ENCODE assay signal across 1 cellular context in genomic region chr5:86880785-86881492, GRCh38.
TF ChIP-seq lines count a peak whose summit lies in the region.

No MANE protein-coding gene starts in this region.

TF ChIP-seq in HepG2, 621 proteins besides CTCF, POLR2A, EP300 and RAD21 (continued from another document and continues in another):
- TF ChIP-seq KDM5A (IDR thresholded peaks at IDR 0.05; ENCODE audit: borderline replicate concordance, low read length): no peak
- no peak for TF ChIP-seq ZNF121 (CRISPR knock-in tag; IDR thresholded peaks at IDR 0.05)
- no peak for TF ChIP-seq ZNF317 (CRISPR knock-in tag; IDR thresholded peaks at IDR 0.05)
- peak; percentile 24; the same call in 1 of the 2 replicates for TF ChIP-seq KAT8 (CRISPR knock-in tag; IDR thresholded peaks at IDR 0.05)
- 0 out of 2 replicates have a peak, but pooled peaks have one; percentile 18 for TF ChIP-seq ZNF331 (CRISPR knock-in tag; IDR thresholded peaks at IDR 0.05)
- TF ChIP-seq ZEB1 (IDR thresholded peaks at IDR 0.05; ENCODE audit: insufficient replicate concordance, low read depth): no peak
- TF ChIP-seq ZMYM3 (CRISPR knock-in tag; IDR thresholded peaks at IDR 0.05): no peak
- no peak for TF ChIP-seq TARDBP (CRISPR knock-in tag; IDR thresholded peaks at IDR 0.05)
- TF ChIP-seq ZBTB2 (CRISPR knock-in tag; IDR thresholded peaks at IDR 0.05; ENCODE audit: low read depth): no peak
- TF ChIP-seq FOSL2 (CRISPR knock-in tag; IDR thresholded peaks at IDR 0.05): no peak
- TF ChIP-seq SMC3 (IDR thresholded peaks at IDR 0.05; ENCODE audit: low read length): peak; percentile 88
- no peak for TF ChIP-seq GABPB1 (CRISPR knock-in tag; IDR thresholded peaks at IDR 0.05)
- TF ChIP-seq, protein P1, sequence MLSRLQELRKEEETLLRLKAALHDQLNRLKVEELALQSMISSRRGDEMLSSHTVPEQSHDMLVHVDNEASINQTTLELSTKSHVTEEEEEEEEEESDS (CRISPR knock-in tag; IDR thresholded peaks at IDR 0.05; ENCODE audit: borderline replicate concordance): no peak
- TF ChIP-seq ZNF772 (CRISPR knock-in tag; IDR thresholded peaks at IDR 0.05): no peak
- TF ChIP-seq TCF7L2 (IDR thresholded peaks at IDR 0.05; ENCODE audit: low read depth, low read length): no peak
- TF ChIP-seq ATF7-NPFF (CRISPR knock-in tag; IDR thresholded peaks at IDR 0.05; ENCODE audit: low read depth): no peak
- no peak for TF ChIP-seq ZNF737 (CRISPR knock-in tag; IDR thresholded peaks at IDR 0.05; ENCODE audit: borderline replicate concordance)
- no peak for TF ChIP-seq ZC3H4 (CRISPR knock-in tag; IDR thresholded peaks at IDR 0.05; ENCODE audit: borderline replicate concordance)
- TF ChIP-seq FOXP1 (IDR thresholded peaks at IDR 0.05): no peak
- TF ChIP-seq FOXP1 (CRISPR knock-in tag; IDR thresholded peaks at IDR 0.05): no peak
- TF ChIP-seq ERF (CRISPR knock-in tag; IDR thresholded peaks at IDR 0.05): peak; percentile 43; the same call in 1 of the 2 replicates
- no peak for TF ChIP-seq ZBTB39 (CRISPR knock-in tag; IDR thresholded peaks at IDR 0.05)
- TF ChIP-seq IRF2 (CRISPR knock-in tag; IDR thresholded peaks at IDR 0.05): 0 out of 2 replicates have a peak, but pooled peaks have one; percentile 52
- no peak for TF ChIP-seq FLYWCH1 (CRISPR knock-in tag; IDR thresholded peaks at IDR 0.05)
- TF ChIP-seq STAG1 (CRISPR knock-in tag; IDR thresholded peaks at IDR 0.05): peak; percentile 74
- no peak for TF ChIP-seq EED (CRISPR knock-in tag; IDR thresholded peaks at IDR 0.05)
- TF ChIP-seq GTF2F1 (IDR thresholded peaks at IDR 0.05; ENCODE audit: low read length): no peak
- TF ChIP-seq NFIB (CRISPR knock-in tag; IDR thresholded peaks at IDR 0.05; ENCODE audit: borderline replicate concordance): no peak
- no peak for TF ChIP-seq SRSF1 (optimal IDR thresholded peaks at IDR 0.05; ENCODE audit: low read depth, low read length)
- TF ChIP-seq ATF4 (CRISPR knock-in tag; IDR thresholded peaks at IDR 0.05): no peak
- TF ChIP-seq ZNF276 (CRISPR knock-in tag; IDR thresholded peaks at IDR 0.05; ENCODE audit: low read depth): no peak
- TF ChIP-seq ZNF225 (CRISPR knock-in tag; IDR thresholded peaks at IDR 0.05): no peak
- TF ChIP-seq ELF4 (CRISPR knock-in tag; IDR thresholded peaks at IDR 0.05; ENCODE audit: borderline replicate concordance): no peak
- TF ChIP-seq ZNF543 (CRISPR knock-in tag; IDR thresholded peaks at IDR 0.05): no peak
- no peak for TF ChIP-seq FOXA1 (IDR thresholded peaks at IDR 0.05)
- TF ChIP-seq FOXA1 (CRISPR knock-in tag; IDR thresholded peaks at IDR 0.05): peak; percentile 26; the same call in 1 of the 2 replicates
- TF ChIP-seq NFE2 (CRISPR knock-in tag; IDR thresholded peaks at IDR 0.05): no peak
- no peak for TF ChIP-seq ZNF263 (CRISPR knock-in tag; IDR thresholded peaks at IDR 0.05)
- no peak for TF ChIP-seq ZNF709 (CRISPR knock-in tag; IDR thresholded peaks at IDR 0.05)
- no peak for TF ChIP-seq SRSF9 (IDR thresholded peaks at IDR 0.05; ENCODE audit: borderline replicate concordance, insufficient read depth, low read depth, low read length, poor library complexity, severe bottlenecking)
- TF ChIP-seq ZNF280B (CRISPR knock-in tag; IDR thresholded peaks at IDR 0.05; ENCODE audit: borderline replicate concordance): no peak
- no peak for TF ChIP-seq GPN1 (CRISPR knock-in tag; IDR thresholded peaks at IDR 0.05; ENCODE audit: borderline replicate concordance)
- TF ChIP-seq HOMEZ (CRISPR knock-in tag; IDR thresholded peaks at IDR 0.05; ENCODE audit: low read depth): no peak
- no peak for TF ChIP-seq ZNF839 (CRISPR knock-in tag; IDR thresholded peaks at IDR 0.05; ENCODE audit: borderline replicate concordance)
- TF ChIP-seq BRF2 (CRISPR knock-in tag; IDR thresholded peaks at IDR 0.05): no peak
- no peak for TF ChIP-seq ZNF790 (CRISPR knock-in tag; IDR thresholded peaks at IDR 0.05; ENCODE audit: borderline replicate concordance)
- 0 out of 2 replicates have a peak, but pooled peaks have one; percentile 40 for TF ChIP-seq ZMYM4 (CRISPR knock-in tag; IDR thresholded peaks at IDR 0.05)
- TF ChIP-seq PTBP1 (IDR thresholded peaks at IDR 0.05; ENCODE audit: low read depth, low read length, poor library complexity, severe bottlenecking): no peak
- no peak for TF ChIP-seq RBAK (CRISPR knock-in tag; IDR thresholded peaks at IDR 0.05)
- TF ChIP-seq HNF4G (IDR thresholded peaks at IDR 0.05; ENCODE audit: borderline replicate concordance, low read depth, low read length): no peak
- no peak for TF ChIP-seq HNF4G (CRISPR knock-in tag; IDR thresholded peaks at IDR 0.05; ENCODE audit: borderline replicate concordance, low read depth)
- TF ChIP-seq FOXJ3 (CRISPR knock-in tag; IDR thresholded peaks at IDR 0.05; ENCODE audit: borderline replicate concordance): no peak
- TF ChIP-seq ZSCAN5A (CRISPR knock-in tag; IDR thresholded peaks at IDR 0.05; ENCODE audit: borderline replicate concordance): no peak
- TF ChIP-seq ZNF501 (CRISPR knock-in tag; IDR thresholded peaks at IDR 0.05): 0 out of 2 replicates have a peak, but pooled peaks have one; percentile 28
- no peak for TF ChIP-seq ZNF570 (CRISPR knock-in tag; IDR thresholded peaks at IDR 0.05; ENCODE audit: borderline replicate concordance)
- TF ChIP-seq RXRA (CRISPR knock-in tag; IDR thresholded peaks at IDR 0.05): no peak
- TF ChIP-seq, protein P2, sequence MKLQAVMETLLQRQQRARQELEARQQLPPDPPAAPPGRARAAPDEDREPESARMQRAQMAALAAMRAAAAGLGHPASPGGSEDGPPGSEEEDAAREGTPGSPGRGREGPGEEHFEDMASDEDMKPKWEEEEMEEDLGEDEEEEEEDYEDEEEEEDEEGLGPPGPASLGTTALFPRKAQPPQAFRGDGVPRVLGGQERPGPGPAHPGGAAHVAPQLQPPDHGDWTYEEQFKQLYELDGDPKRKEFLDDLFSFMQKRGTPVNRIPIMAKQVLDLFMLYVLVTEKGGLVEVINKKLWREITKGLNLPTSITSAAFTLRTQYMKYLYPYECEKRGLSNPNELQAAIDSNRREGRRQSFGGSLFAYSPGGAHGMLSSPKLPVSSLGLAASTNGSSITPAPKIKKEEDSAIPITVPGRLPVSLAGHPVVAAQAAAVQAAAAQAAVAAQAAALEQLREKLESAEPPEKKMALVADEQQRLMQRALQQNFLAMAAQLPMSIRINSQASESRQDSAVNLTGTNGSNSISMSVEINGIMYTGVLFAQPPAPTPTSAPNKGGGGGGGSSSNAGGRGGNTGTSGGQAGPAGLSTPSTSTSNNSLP (IDR thresholded peaks at IDR 0.05; ENCODE audit: low read depth, low read length): peak; percentile 42; the same call in 1 of the 2 replicates
- TF ChIP-seq KDM5B (CRISPR knock-in tag; IDR thresholded peaks at IDR 0.05; ENCODE audit: borderline replicate concordance): no peak
- TF ChIP-seq ZNF296 (CRISPR knock-in tag; conservative IDR thresholded peaks at IDR 0.05): no peak
- no peak for TF ChIP-seq NFKBIZ (CRISPR knock-in tag; IDR thresholded peaks at IDR 0.05)
